1 cellular context compared by ENCODE assay signal in genomic region chr7:157426463-157427301, GRCh38.
TF ChIP-seq lines count a peak whose summit lies in the region.

No MANE protein-coding gene starts in this region.

TF ChIP-seq in IMR-90, 13 proteins besides CTCF, POLR2A, EP300 and RAD21 (continued from another document):
- TF ChIP-seq ELK1 (IDR thresholded peaks at IDR 0.05; ENCODE audit: borderline replicate concordance, low read depth, low read length) (no peak), BHLHE40 (IDR thresholded peaks at IDR 0.05; ENCODE audit: low read depth, low read length) (no peak), NFE2L2 (IDR thresholded peaks at IDR 0.05; ENCODE audit: low read depth, low read length) (no peak), MAZ (IDR thresholded peaks at IDR 0.05; ENCODE audit: borderline replicate concordance, low read depth, low read length) (no peak), RFX5 (IDR thresholded peaks at IDR 0.05; ENCODE audit: low read depth, low read length) (no peak), USF2 (IDR thresholded peaks at IDR 0.05; ENCODE audit: low read depth, low read length) (no peak), CEBPB (IDR thresholded peaks at IDR 0.05; ENCODE audit: low read depth, low read length) (no peak), CHD1 (IDR thresholded peaks at IDR 0.05; ENCODE audit: low read depth, low read length) (no peak)
